8 cellular contexts compared by ENCODE assay signal in genomic region chr13:19632915-19633339, GRCh38. TPM values are rescaled to one million over a fixed set of nuclear protein-coding genes. Genes with fewer than 3 reads are reported as not detected.
DNase-seq lines count a peak whose midpoint lies in the region; ATAC-seq and TF ChIP-seq lines count a peak whose summit lies in the region.

No MANE protein-coding gene starts in this region.

- no peak for TF ChIP-seq EP300 in esophagus muscularis mucosa (IDR thresholded peaks at IDR 0.05)

- TF ChIP-seq CTCF in esophagus muscularis mucosa (IDR thresholded peaks at IDR 0.05) (no peak), psoas muscle (IDR thresholded peaks at IDR 0.05) (no peak), GM20000 (IDR thresholded peaks at IDR 0.05; ENCODE audit: extremely low read depth, missing control alignments) (no peak)

- H3K4me3 ChIP-seq in esophagus muscularis mucosa = peak overlapping the region; percentile 73 to 91 (median 84)
- H3K4me3 ChIP-seq in psoas muscle = peak overlapping the region; percentile 89

- H3K36me3 ChIP-seq in esophagus muscularis mucosa (peaks cover 0 to 4% (median 0%) of the 10 kb centered on the region in 4 donors), psoas muscle (ENCODE audit: insufficient read depth in 1 of 2, low read depth in 1 of 2) (no peaks in the 10 kb centered on the region)

- H3K9me3 ChIP-seq in esophagus muscularis mucosa (no peaks in the 10 kb centered on the region), psoas muscle (no peaks in the 10 kb centered on the region)

- H3K27ac ChIP-seq in esophagus muscularis mucosa (replicated peaks in 1 of 4) (peak overlapping the region; percentile 92 to 96 (median 94)), psoas muscle (peak overlapping the region; percentile 87)

- DNase-seq in RKO (ENCODE audit: low spot score) (peak; percentile 70), esophagus muscularis mucosa (ENCODE audit: extremely low spot score) (no peak), psoas muscle (no peak), GM20000 (ENCODE audit: low spot score) (no peak), cerebellar nuclear complex (lab: John Stamatoyannopoulos, UW) (no peak), NCI-H774 (lab: John Stamatoyannopoulos, UW) (no peak)

- TF ChIP-seq POLR2A in esophagus muscularis mucosa (IDR thresholded peaks at IDR 0.05; ENCODE audit: low read depth) = no peak

- peak; percentile 22 for ATAC-seq in GM18508 (IDR thresholded peaks at IDR 0.05; ENCODE audit: insufficient read depth, unreplicated experiment)
- ATAC-seq in psoas muscle = peak in 1 of 4 donors; percentile 66
- no peak for ATAC-seq in GM19452 (IDR thresholded peaks at IDR 0.05; ENCODE audit: unreplicated experiment)

- WGBS in esophagus muscularis mucosa = 31% methylated on average over 11 of the region's 13 CpGs
- 19 to 22% (median 22%) methylated on average over 13 of the region's 13 CpGs for WGBS in psoas muscle, 3 donors

- H3K27me3 ChIP-seq in esophagus muscularis mucosa = no peaks in the 10 kb centered on the region
- H3K27me3 ChIP-seq in psoas muscle (ENCODE audit: insufficient read depth in 3 of 3, low read length in 2 of 3) = no peaks in the 10 kb centered on the region

- H3K4me1 ChIP-seq in esophagus muscularis mucosa (peaks cover 33 to 37% (median 34%) of the 10 kb centered on the region in 4 donors), psoas muscle (peaks cover 15% of the 10 kb centered on the region)

- intact Hi-C loops in esophagus muscularis mucosa (cut with DNase I) (loop anchor here (5.0 to 10.0 kb wide), 2 partner anchors 232 to 324 kb away; partner anchors contain the start of genes ZMYM2 and ZMYM5), psoas muscle (cut with DNase I) (loop anchor here in 1 of 2 donors (10.0 kb wide), 1 partner anchor 152 kb away; the partner anchor contains the start of gene PSPC1)

RNA-seq across cellular contexts. Expression of gene MPHOSPH8, which starts 0.5 kb away (rescaled TPM):
- 10 to 100 TPM; 34.1 to 40.3 (median 39.0) TPM for total RNA-seq in esophagus muscularis mucosa
- 10 to 100 TPM in 3 of 4 donors, 1 to 10 TPM in 1; 9.2 to 15.6 (median 13.3) TPM for total RNA-seq in psoas muscle
- 10 to 100 TPM in 1 of 3 donors, 1 to 10 TPM in 2; 9.0 to 20.6 (median 9.9) TPM for polyA plus RNA-seq in psoas muscle
